ENCODE assay signal across 1 cellular context in the genomic region with DNA sequence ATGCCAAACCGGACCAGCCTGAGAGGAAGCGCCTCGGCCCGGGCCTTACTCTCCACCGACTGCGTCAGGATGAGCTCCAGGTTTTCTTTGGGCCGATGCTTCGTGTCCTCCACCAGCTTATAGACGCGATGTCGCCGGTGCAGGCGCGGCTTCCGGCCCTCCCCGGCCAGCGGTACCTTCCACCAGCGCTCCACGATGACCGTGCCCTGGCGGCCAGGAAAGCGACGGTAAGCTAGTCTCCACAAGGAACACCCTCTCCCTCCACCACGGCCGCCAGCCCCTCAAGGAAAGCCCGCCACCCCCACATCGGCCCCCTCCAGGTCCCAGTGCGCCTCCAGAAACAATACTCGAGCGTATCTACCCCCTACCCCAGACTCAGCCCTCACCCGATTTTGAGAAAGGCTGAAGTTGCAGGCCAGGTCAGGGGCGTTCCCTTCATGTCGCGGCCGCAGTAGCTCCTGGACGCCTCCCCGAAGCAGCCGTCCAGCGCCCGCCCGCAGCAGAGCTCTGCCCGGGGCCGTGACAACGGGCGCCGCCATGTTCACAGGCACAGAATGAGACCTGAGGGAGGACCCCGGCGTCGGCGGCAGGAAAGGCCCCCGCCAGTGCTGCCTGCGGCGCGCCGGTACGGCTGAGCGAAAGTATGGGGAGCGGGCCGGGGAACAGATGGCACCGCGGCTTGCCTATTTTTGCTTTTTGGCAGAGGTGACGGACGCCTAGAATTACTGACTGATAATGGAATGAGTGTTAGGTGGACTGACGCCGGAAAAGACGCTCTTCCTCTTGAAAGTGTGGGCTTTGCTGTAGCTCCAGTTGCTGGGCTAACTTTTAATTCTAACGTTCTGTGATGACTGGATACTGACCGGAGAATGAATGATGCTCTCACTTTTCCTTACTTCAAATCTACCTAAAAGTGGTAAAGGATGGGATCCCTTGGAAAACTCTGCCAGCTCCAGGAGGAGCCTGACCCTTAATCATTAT.
TF ChIP-seq lines count a peak whose summit lies in the region.

A gene (minus strand): TSS at position 556 of the 981 bp plus-strand sequence. CDS start 17 bp downstream, at position 539.

TF ChIP-seq in HepG2, 621 proteins besides CTCF, POLR2A, EP300 and RAD21 (continued from another document and continues in another):
- TF ChIP-seq, protein P1, sequence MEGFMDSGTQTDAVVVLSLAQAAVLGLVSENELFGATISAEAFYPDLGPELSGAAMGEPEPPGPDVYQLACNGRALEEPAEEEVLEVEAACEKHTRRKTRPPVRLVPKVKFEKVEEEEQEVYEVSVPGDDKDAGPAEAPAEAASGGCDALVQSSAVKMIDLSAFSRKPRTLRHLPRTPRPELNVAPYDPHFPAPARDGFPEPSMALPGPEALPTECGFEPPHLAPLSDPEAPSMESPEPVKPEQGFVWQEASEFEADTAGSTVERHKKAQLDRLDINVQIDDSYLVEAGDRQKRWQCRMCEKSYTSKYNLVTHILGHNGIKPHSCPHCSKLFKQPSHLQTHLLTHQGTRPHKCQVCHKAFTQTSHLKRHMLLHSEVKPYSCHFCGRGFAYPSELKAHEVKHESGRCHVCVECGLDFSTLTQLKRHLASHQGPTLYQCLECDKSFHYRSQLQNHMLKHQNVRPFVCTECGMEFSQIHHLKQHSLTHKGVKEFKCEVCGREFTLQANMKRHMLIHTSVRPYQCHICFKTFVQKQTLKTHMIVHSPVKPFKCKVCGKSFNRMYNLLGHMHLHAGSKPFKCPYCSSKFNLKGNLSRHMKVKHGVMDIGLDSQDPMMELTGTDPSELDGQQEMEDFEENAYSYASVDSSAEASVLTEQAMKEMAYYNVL (CRISPR knock-in tag; IDR thresholded peaks at IDR 0.05; ENCODE audit: borderline replicate concordance) = 0 out of 2 replicates have a peak, but pooled peaks have one; percentile 26
- TF ChIP-seq BRCA1 (CRISPR knock-in tag; IDR thresholded peaks at IDR 0.05) (0 out of 2 replicates have a peak, but pooled peaks have one; percentile 59), BHLHE40 (IDR thresholded peaks at IDR 0.05; ENCODE audit: low read length) (no peak), ZKSCAN1 (IDR thresholded peaks at IDR 0.05; ENCODE audit: low read length) (no peak), FOXC1 (CRISPR knock-in tag; IDR thresholded peaks at IDR 0.05; ENCODE audit: borderline replicate concordance) (peak; percentile 15; the same call in 1 of the 2 replicates), HIVEP1 (CRISPR knock-in tag; IDR thresholded peaks at IDR 0.05) (peak; percentile 68; the same call in 1 of the 2 replicates), KDM5B (CRISPR knock-in tag; IDR thresholded peaks at IDR 0.05; ENCODE audit: borderline replicate concordance) (peak; percentile 81; the same call in 1 of the 2 replicates), ZNF629 (CRISPR knock-in tag; conservative IDR thresholded peaks at IDR 0.05) (no peak), EZH2 (conservative IDR thresholded peaks at IDR 0.05; ENCODE audit: low read depth, low read length) (no peak), ZNF549 (CRISPR knock-in tag; IDR thresholded peaks at IDR 0.05) (no peak), XBP1 (CRISPR knock-in tag; IDR thresholded peaks at IDR 0.05) (no peak), KDM2A (CRISPR knock-in tag; IDR thresholded peaks at IDR 0.05; ENCODE audit: borderline replicate concordance, low read depth) (peak; percentile 94), GATAD1 (CRISPR knock-in tag; IDR thresholded peaks at IDR 0.05) (peak; percentile 99), MED8 (CRISPR knock-in tag; IDR thresholded peaks at IDR 0.05; ENCODE audit: insufficient replicate concordance) (peak; percentile 79), MLLT10 (CRISPR knock-in tag; IDR thresholded peaks at IDR 0.05) (no peak), SYNCRIP (IDR thresholded peaks at IDR 0.05; ENCODE audit: insufficient read depth, low read depth, low read length) (no peak), ZNF496 (CRISPR knock-in tag; IDR thresholded peaks at IDR 0.05; ENCODE audit: insufficient replicate concordance) (no peak), ZNF775 (CRISPR knock-in tag; IDR thresholded peaks at IDR 0.05; ENCODE audit: borderline replicate concordance) (no peak), JDP2 (CRISPR knock-in tag; IDR thresholded peaks at IDR 0.05; ENCODE audit: borderline replicate concordance) (no peak), MTF2 (CRISPR knock-in tag; IDR thresholded peaks at IDR 0.05; ENCODE audit: borderline replicate concordance) (no peak), HOXA5 (CRISPR knock-in tag; IDR thresholded peaks at IDR 0.05) (peak; percentile 30; the same call in 1 of the 2 replicates), PPARG (CRISPR knock-in tag; conservative IDR thresholded peaks at IDR 0.05) (0 out of 2 replicates have a peak, but pooled peaks have one; percentile 13), SAFB2 (CRISPR knock-in tag; IDR thresholded peaks at IDR 0.05; ENCODE audit: borderline replicate concordance, low read depth) (peak; percentile 87), NFE2 (CRISPR knock-in tag; IDR thresholded peaks at IDR 0.05) (no peak), ZC3H4 (CRISPR knock-in tag; IDR thresholded peaks at IDR 0.05; ENCODE audit: borderline replicate concordance) (no peak), MZF1 (CRISPR knock-in tag; IDR thresholded peaks at IDR 0.05; ENCODE audit: borderline replicate concordance) (0 out of 2 replicates have a peak, but pooled peaks have one; percentile 70), ZNF225 (CRISPR knock-in tag; IDR thresholded peaks at IDR 0.05) (peak; percentile 91), FOXO1 (CRISPR knock-in tag; IDR thresholded peaks at IDR 0.05) (no peak; the same call in 1 of the 2 replicates), ZNF841 (CRISPR knock-in tag; IDR thresholded peaks at IDR 0.05; ENCODE audit: borderline replicate concordance) (no peak), ZNF331 (CRISPR knock-in tag; IDR thresholded peaks at IDR 0.05) (no peak; the same call in 1 of the 2 replicates), ZNF878 (CRISPR knock-in tag; IDR thresholded peaks at IDR 0.05) (no peak), SETDB1 (CRISPR knock-in tag; IDR thresholded peaks at IDR 0.05; ENCODE audit: borderline replicate concordance) (no peak), FOXK2 (IDR thresholded peaks at IDR 0.05) (no peak), PITX1 (CRISPR knock-in tag; IDR thresholded peaks at IDR 0.05) (peak; percentile 70), SMARCC2 (IDR thresholded peaks at IDR 0.05) (no peak), ZSCAN30 (CRISPR knock-in tag; IDR thresholded peaks at IDR 0.05) (peak; percentile 31; the same call in 1 of the 2 replicates), SOX13 (IDR thresholded peaks at IDR 0.05) (no peak), SOX13 (CRISPR knock-in tag; conservative IDR thresholded peaks at IDR 0.05 in 1 of 2, IDR thresholded peaks at IDR 0.05 in 1 of 2) (no peak), ZNF101 (CRISPR knock-in tag; IDR thresholded peaks at IDR 0.05; ENCODE audit: borderline replicate concordance, low read depth) (no peak), ZNF230 (CRISPR knock-in tag; IDR thresholded peaks at IDR 0.05) (no peak), ZNF260 (CRISPR knock-in tag; IDR thresholded peaks at IDR 0.05; ENCODE audit: borderline replicate concordance, low read depth) (no peak), SNAPC2 (CRISPR knock-in tag; IDR thresholded peaks at IDR 0.05) (0 out of 2 replicates have a peak, but pooled peaks have one; percentile 62), PAWR (CRISPR knock-in tag; IDR thresholded peaks at IDR 0.05; ENCODE audit: borderline replicate concordance) (no peak), YEATS4 (CRISPR knock-in tag; IDR thresholded peaks at IDR 0.05; ENCODE audit: borderline replicate concordance) (peak; percentile 88)
- TF ChIP-seq, protein P2, sequence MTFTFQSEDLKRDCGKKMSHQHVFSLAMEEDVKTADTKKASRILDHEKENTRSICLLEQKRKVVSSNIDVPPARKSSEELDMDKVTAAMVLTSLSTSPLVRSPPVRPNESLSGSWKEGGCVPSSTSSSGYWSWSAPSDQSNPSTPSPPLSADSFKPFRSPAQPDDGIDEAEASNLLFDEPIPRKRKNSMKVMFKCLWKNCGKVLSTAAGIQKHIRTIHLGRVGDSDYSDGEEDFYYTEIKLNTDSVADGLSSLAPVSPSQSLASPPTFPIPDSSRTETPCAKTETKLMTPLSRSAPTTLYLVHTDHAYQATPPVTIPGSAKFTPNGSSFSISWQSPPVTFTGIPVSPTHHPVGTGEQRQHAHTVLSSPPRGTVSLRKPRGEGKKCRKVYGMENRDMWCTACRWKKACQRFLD (CRISPR knock-in tag; IDR thresholded peaks at IDR 0.05; ENCODE audit: borderline replicate concordance) = no peak; the same call in 1 of the 2 replicates
- TF ChIP-seq, protein P3, sequence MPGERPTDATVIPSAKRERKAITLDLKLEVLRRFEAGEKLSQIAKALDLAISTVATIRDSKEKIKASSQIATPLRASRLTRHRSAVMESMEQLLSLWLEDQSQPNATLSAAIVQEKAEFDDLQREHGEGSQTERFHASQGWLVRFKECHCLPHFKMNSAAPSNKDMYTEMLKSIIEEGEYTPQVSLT (CRISPR knock-in tag; IDR thresholded peaks at IDR 0.05; ENCODE audit: borderline replicate concordance, low read depth) = no peak
- TF ChIP-seq, protein P4, sequence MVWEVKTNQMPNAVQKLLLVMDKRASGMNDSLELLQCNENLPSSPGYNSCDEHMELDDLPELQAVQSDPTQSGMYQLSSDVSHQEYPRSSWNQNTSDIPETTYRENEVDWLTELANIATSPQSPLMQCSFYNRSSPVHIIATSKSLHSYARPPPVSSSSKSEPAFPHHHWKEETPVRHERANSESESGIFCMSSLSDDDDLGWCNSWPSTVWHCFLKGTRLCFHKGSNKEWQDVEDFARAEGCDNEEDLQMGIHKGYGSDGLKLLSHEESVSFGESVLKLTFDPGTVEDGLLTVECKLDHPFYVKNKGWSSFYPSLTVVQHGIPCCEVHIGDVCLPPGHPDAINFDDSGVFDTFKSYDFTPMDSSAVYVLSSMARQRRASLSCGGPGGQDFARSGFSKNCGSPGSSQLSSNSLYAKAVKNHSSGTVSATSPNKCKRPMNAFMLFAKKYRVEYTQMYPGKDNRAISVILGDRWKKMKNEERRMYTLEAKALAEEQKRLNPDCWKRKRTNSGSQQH (CRISPR knock-in tag; IDR thresholded peaks at IDR 0.05; ENCODE audit: low read depth) = peak; percentile 67; the same call in 1 of the 2 replicates
- TF ChIP-seq, protein P5, sequence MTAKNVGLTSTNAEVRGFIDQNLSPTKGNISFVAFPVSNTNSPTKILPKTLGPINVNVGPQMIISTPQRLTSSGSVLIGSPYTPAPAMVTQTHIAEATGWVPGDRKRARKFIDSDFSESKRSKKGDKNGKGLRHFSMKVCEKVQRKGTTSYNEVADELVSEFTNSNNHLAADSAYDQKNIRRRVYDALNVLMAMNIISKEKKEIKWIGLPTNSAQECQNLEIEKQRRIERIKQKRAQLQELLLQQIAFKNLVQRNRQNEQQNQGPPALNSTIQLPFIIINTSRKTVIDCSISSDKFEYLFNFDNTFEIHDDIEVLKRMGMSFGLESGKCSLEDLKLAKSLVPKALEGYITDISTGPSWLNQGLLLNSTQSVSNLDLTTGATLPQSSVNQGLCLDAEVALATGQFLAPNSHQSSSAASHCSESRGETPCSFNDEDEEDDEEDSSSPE (CRISPR knock-in tag; IDR thresholded peaks at IDR 0.05) = no peak
- TF ChIP-seq, protein P6, sequence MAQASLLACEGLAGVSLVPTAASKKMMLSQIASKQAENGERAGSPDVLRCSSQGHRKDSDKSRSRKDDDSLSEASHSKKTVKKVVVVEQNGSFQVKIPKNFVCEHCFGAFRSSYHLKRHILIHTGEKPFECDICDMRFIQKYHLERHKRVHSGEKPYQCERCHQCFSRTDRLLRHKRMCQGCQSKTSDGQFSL (CRISPR knock-in tag; IDR thresholded peaks at IDR 0.05) = peak; percentile 52; the same call in 1 of the 2 replicates
- TF ChIP-seq, protein P7, sequence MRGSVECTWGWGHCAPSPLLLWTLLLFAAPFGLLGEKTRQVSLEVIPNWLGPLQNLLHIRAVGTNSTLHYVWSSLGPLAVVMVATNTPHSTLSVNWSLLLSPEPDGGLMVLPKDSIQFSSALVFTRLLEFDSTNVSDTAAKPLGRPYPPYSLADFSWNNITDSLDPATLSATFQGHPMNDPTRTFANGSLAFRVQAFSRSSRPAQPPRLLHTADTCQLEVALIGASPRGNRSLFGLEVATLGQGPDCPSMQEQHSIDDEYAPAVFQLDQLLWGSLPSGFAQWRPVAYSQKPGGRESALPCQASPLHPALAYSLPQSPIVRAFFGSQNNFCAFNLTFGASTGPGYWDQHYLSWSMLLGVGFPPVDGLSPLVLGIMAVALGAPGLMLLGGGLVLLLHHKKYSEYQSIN (CRISPR knock-in tag; IDR thresholded peaks at IDR 0.05; ENCODE audit: borderline replicate concordance) = no peak
- TF ChIP-seq, protein P8, sequence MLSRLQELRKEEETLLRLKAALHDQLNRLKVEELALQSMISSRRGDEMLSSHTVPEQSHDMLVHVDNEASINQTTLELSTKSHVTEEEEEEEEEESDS (CRISPR knock-in tag; IDR thresholded peaks at IDR 0.05; ENCODE audit: borderline replicate concordance) = no peak
- TF ChIP-seq, protein P9, sequence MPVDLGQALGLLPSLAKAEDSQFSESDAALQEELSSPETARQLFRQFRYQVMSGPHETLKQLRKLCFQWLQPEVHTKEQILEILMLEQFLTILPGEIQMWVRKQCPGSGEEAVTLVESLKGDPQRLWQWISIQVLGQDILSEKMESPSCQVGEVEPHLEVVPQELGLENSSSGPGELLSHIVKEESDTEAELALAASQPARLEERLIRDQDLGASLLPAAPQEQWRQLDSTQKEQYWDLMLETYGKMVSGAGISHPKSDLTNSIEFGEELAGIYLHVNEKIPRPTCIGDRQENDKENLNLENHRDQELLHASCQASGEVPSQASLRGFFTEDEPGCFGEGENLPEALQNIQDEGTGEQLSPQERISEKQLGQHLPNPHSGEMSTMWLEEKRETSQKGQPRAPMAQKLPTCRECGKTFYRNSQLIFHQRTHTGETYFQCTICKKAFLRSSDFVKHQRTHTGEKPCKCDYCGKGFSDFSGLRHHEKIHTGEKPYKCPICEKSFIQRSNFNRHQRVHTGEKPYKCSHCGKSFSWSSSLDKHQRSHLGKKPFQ (CRISPR knock-in tag; IDR thresholded peaks at IDR 0.05; ENCODE audit: insufficient replicate concordance) = no peak
- TF ChIP-seq, protein P10, sequence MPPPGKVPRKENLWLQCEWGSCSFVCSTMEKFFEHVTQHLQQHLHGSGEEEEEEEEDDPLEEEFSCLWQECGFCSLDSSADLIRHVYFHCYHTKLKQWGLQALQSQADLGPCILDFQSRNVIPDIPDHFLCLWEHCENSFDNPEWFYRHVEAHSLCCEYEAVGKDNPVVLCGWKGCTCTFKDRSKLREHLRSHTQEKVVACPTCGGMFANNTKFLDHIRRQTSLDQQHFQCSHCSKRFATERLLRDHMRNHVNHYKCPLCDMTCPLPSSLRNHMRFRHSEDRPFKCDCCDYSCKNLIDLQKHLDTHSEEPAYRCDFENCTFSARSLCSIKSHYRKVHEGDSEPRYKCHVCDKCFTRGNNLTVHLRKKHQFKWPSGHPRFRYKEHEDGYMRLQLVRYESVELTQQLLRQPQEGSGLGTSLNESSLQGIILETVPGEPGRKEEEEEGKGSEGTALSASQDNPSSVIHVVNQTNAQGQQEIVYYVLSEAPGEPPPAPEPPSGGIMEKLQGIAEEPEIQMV (CRISPR knock-in tag; IDR thresholded peaks at IDR 0.05; ENCODE audit: low read depth) = peak; percentile 63
- TF ChIP-seq, protein P11, sequence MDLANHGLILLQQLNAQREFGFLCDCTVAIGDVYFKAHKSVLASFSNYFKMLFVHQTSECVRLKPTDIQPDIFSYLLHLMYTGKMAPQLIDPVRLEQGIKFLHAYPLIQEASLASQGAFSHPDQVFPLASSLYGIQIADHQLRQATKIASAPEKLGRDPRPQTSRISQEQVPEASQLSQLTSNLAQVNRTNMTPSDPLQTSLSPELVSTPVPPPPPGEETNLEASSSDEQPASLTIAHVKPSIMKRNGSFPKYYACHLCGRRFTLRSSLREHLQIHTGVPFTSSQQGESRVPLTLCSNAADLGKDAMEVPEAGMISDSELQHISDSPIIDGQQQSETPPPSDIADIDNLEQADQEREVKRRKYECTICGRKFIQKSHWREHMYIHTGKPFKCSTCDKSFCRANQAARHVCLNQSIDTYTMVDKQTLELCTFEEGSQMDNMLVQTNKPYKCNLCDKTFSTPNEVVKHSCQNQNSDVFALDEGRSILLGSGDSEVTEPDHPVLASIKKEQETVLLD (CRISPR knock-in tag; IDR thresholded peaks at IDR 0.05; ENCODE audit: low read depth) = no peak; the same call in 1 of the 2 replicates
